In genomic region chr6:157198425-157199279, GRCh38 we compare ENCODE assay signal across 8 cellular contexts.
DNase-seq lines count a peak whose midpoint lies in the region; ATAC-seq, FAIRE-seq and TF ChIP-seq lines count a peak whose summit lies in the region.
"Had no signal": no experiment of that assay in that cellular context is flagged by ENCODE, and none has a peak within 500 bp of the region (broad histone marks: within the 10 kb centered on the region; RNA-seq: fewer than 3 reads in every experiment).

No MANE protein-coding gene starts in this region.

- no peaks in the 10 kb centered on the region for H3K79me2 ChIP-seq in K562 (ENCODE audit: control insufficient read depth, insufficient read depth, low read length)

- peaks cover 70% of the 10 kb centered on the region for H3K36me3 ChIP-seq in K562 (ENCODE audit: control insufficient read depth, insufficient read depth, low read length)
- peaks cover 2% of the 10 kb centered on the region for H3K36me3 ChIP-seq in kidney epithelial cell (ENCODE audit: control insufficient read depth, insufficient read depth, low read length)
- peaks cover 68% of the 10 kb centered on the region for H3K36me3 ChIP-seq in upper lobe of right lung

- H3K4me3 ChIP-seq in K562 (no peak overlapping the region), kidney epithelial cell (ENCODE audit: low read depth, low read length) (no peak overlapping the region), upper lobe of right lung (no peak overlapping the region)

- H3K4me1 ChIP-seq in K562 (replicated peaks in 1 of 2; ENCODE audit: control insufficient read depth in 2 of 2, insufficient read depth in 2 of 2, low read length in 2 of 2) = peaks cover 0 to 5% of the 10 kb centered on the region in 2 experiments; a peak in 1 of 5 replicates
- H3K4me1 ChIP-seq in upper lobe of right lung = peaks cover 11% of the 10 kb centered on the region

- H3K9me3 Mint-ChIP-seq in activated CD4-positive, alpha-beta T cell treated with anti-CD3 and anti-CD28 coated beads, Interleukin-2, amount 10 ng/mL, durations not matched to agents 24 days and 14 days = no peaks in the 10 kb centered on the region

- peaks cover 5% of the 10 kb centered on the region for H3K4me1 Mint-ChIP-seq in activated CD4-positive, alpha-beta T cell treated with anti-CD3 and anti-CD28 coated beads, Interleukin-2, amount 10 ng/mL, durations not matched to agents 24 days and 14 days

- TF ChIP-seq RAD21 in K562 (CRISPR knock-in tag; conservative IDR thresholded peaks at IDR 0.05 in 1 of 2, IDR thresholded peaks at IDR 0.05 in 1 of 2) = no peak

- H3K27me3 ChIP-seq in K562 (ENCODE audit: control insufficient read depth in 2 of 2, insufficient read depth in 2 of 2, low read length in 2 of 2) = no peaks in the 10 kb centered on the region
- H3K27me3 ChIP-seq in kidney epithelial cell (ENCODE audit: control insufficient read depth, insufficient read depth, low read length) = no peaks in the 10 kb centered on the region
- no peaks in the 10 kb centered on the region for H3K27me3 ChIP-seq in upper lobe of right lung

- H3K9me3 ChIP-seq in K562 (replicated peaks; ENCODE audit: control insufficient read depth, insufficient read depth, low read depth, low read length) (no peaks in the 10 kb centered on the region), upper lobe of right lung (no peaks in the 10 kb centered on the region)

- POLR2A ChIA-PET in K562 (lab: Yijun Ruan, JAX) = no interaction called here

- H3K36me3 Mint-ChIP-seq in activated CD4-positive, alpha-beta T cell treated with anti-CD3 and anti-CD28 coated beads, Interleukin-2, amount 10 ng/mL, durations not matched to agents 24 days and 14 days (ENCODE audit: low read depth) = peaks cover 31% of the 10 kb centered on the region

- H3K27me3 Mint-ChIP-seq in activated CD4-positive, alpha-beta T cell treated with anti-CD3 and anti-CD28 coated beads, Interleukin-2, amount 10 ng/mL, durations not matched to agents 24 days and 14 days = no peaks in the 10 kb centered on the region

- ATAC-seq in K562 (no peak), upper lobe of right lung (peak; percentile 96)
- ATAC-seq: Panc1 had no signal

- no peak overlapping the region for H3K27ac ChIP-seq in K562 (ENCODE audit: extremely low read depth, low read depth, low read length)
- H3K27ac ChIP-seq in upper lobe of right lung = peak overlapping the region; percentile 60

- in situ Hi-C loops in K562 (cut with MboI) = loop anchor here (25.0 kb wide), 1 partner anchor 1886 kb away; the partner anchor contains the start of gene TFB1M

- TF ChIP-seq POLR2A in K562 (conservative IDR thresholded peaks at IDR 0.05) = no peak

- no peak overlapping the region for H3K4me3 Mint-ChIP-seq in activated CD4-positive, alpha-beta T cell treated with anti-CD3 and anti-CD28 coated beads, Interleukin-2, amount 10 ng/mL, durations not matched to agents 24 days and 14 days

- TF ChIP-seq CTCF in K562 (IDR thresholded peaks at IDR 0.05 in 2 of 3, conservative IDR thresholded peaks at IDR 0.05 in 1 of 3; ENCODE audit: insufficient read depth in 2 of 3, low read depth in 1 of 3, low read length in 3 of 3) = no peak
- no peak for TF ChIP-seq CTCF in kidney epithelial cell (IDR thresholded peaks at IDR 0.05; ENCODE audit: insufficient read depth, low read length, poor library complexity, severe bottlenecking)
- TF ChIP-seq CTCF in upper lobe of right lung (IDR thresholded peaks at IDR 0.05) = no peak

- peak; percentile 95 for DNase-seq in NCI-H1694 treated with DMSO at 0.1 percent for 48 hours (lab: John Stamatoyannopoulos, UW)
- no peak for DNase-seq in K562 (ENCODE audit: extremely low read depth in 1 of 4, low spot score in 3 of 4)
- DNase-seq in kidney epithelial cell (ENCODE audit: low read depth) = peak; percentile 37
- DNase-seq in upper lobe of right lung = peak; percentile 92
- no peak for DNase-seq in activated CD4-positive, alpha-beta T cell treated with anti-CD3 and anti-CD28 coated beads, Interleukin-2, amount 10 ng/mL, durations not matched to agents 24 days and 14 days
- no peak for DNase-seq in inferior parietal cortex (ENCODE audit: extremely low spot score)
- no peak for DNase-seq in SKM-1 treated with dmso at 0.1 percent for 144 hours (lab: John Stamatoyannopoulos, UW; ENCODE audit: unreplicated experiment)

- no peak for FAIRE-seq in K562 (lab: Jason Lieb, UNC)

- no peak overlapping the region for H2AFZ ChIP-seq in K562 (ENCODE audit: low read depth, low read length)

- 81% methylated on average over 15 of the region's 15 CpGs for WGBS in K562 (ENCODE audit: insufficient coverage, low coverage, missing lambda C conversion rate)

- no peak overlapping the region for H3K4me2 ChIP-seq in K562 (ENCODE audit: insufficient read depth, low read length)

- CTCF ChIA-PET in K562 (lab: Yijun Ruan, JAX; ENCODE audit: low intra/inter-chr PET ratio) = no interaction called here

- intact Hi-C loops in K562 (cut with micrococcal nuclease) = no loop called here
- intact Hi-C loops in upper lobe of right lung (cut with DNase I) = no loop called here
- intact Hi-C loops in activated CD4-positive, alpha-beta T cell treated with anti-CD3 and anti-CD28 coated beads, Interleukin-2, amount 10 ng/mL, durations not matched to agents 24 days and 14 days (cut with micrococcal nuclease) = no loop called here

- H4K20me1 ChIP-seq in K562 (replicated peaks; ENCODE audit: control insufficient read depth, insufficient read depth, low read length) = no peaks in the 10 kb centered on the region

- no TSS peak for BruUV-seq in K562 (replicated peaks; lab: Mats Ljungman, UMichigan)

- peaks cover 6% of the 10 kb centered on the region for H3K9me1 ChIP-seq in K562 (ENCODE audit: control insufficient read depth, insufficient read depth, low read length)

- no peak overlapping the region for H3K27ac Mint-ChIP-seq in activated CD4-positive, alpha-beta T cell treated with anti-CD3 and anti-CD28 coated beads, Interleukin-2, amount 10 ng/mL, durations not matched to agents 24 days and 14 days

- 0 out of 4 replicates have a peak overlapping the region, but pooled peaks of 1 of the 2 experiments have one; percentile 11 for H3K9ac ChIP-seq in K562 (ENCODE audit: insufficient read depth in 1 of 2, low read depth in 2 of 2, low read length in 2 of 2)

- TF ChIP-seq EP300 in K562 (IDR thresholded peaks at IDR 0.05; ENCODE audit: low read length) = no peak

TF ChIP-seq in K562, 482 proteins besides CTCF, POLR2A, EP300 and RAD21:
- TF ChIP-seq NR2C2 (CRISPR knock-in tag; IDR thresholded peaks at IDR 0.05) (no peak), NR2C2 (tag; IDR thresholded peaks at IDR 0.05) (no peak), ZNF224 (CRISPR knock-in tag; IDR thresholded peaks at IDR 0.05) (no peak), ZC3H11A (IDR thresholded peaks at IDR 0.05; ENCODE audit: low read depth, low read length) (no peak), GATA2 (CRISPR knock-in tag; IDR thresholded peaks at IDR 0.05) (no peak), ZNF586 (CRISPR knock-in tag; conservative IDR thresholded peaks at IDR 0.05) (no peak), CBFB (CRISPR knock-in tag; IDR thresholded peaks at IDR 0.05) (0 out of 2 replicates have a peak, but pooled peaks have one; percentile 46), ID3 (CRISPR knock-in tag; IDR thresholded peaks at IDR 0.05) (no peak), ID3 (tag; IDR thresholded peaks at IDR 0.05) (no peak), STAT6 (CRISPR knock-in tag; IDR thresholded peaks at IDR 0.05) (no peak)

Comparison
In these comparisons a context has a peak if more than half of its experiments do, and no peak if none do; other contexts are left out.
1. DNase-seq: peak in NCI-H1694 treated with DMSO at 0.1 percent for 48 hours (single experiment), kidney epithelial cell (single experiment) and upper lobe of right lung (single experiment); none in K562 (0 of 4), activated CD4-positive, alpha-beta T cell treated with anti-CD3 and anti-CD28 coated beads, Interleukin-2, amount 10 ng/mL, durations not matched to agents 24 days and 14 days (single experiment), inferior parietal cortex (single experiment) and SKM-1 treated with dmso at 0.1 percent for 144 hours (single experiment).